Comparison of ENCODE assay signal across 8 cellular contexts in the genomic region with DNA sequence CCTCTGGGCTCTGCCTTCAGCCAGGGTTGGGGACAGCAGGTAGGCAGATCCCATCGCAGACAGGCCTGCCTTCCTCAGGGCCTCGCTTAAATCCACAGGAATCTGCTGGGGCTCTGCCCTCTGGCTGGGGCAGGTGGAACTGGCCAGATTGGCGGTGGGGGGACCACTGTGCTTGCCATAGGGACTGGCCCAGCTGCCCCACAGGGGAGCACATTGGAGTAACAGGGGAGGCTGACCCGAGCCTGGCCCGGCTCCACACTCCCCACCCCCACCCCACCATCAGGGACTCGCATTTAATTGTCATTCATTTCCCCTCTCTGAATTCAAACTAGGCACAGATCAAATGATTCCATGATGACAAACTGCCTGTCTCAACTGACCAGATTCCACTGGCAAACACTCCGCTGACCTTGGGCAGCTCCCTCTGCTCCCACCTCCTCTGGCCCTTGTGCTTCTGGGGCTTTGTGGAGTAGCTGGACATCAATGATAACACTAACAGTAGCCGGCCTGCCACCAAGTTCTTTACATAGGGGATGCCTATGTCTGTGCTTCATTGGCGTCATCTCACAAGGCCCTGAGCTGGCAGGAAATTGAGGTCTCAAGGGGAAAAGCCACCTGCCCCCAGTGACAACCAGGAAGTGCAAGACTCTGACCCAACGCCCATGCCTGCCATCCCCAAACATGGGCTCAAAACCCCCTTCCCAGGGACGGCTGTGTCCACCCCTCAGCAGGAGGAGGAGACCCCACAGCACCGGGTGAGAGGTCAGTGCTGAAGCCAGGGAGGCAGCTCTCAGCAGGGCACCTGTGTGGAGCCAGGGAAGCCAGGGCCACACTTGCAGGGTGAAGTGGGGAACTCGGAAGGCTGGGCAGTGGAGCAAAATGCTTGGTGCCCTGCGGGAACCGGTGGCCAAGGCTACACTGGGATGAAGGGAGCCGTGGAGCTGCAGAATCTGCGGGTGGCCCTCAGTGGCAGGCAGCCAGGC. TPM values are rescaled to one million over a fixed set of nuclear protein-coding genes. Genes with fewer than 3 reads are reported as not detected.
DNase-seq lines count a peak whose midpoint lies in the region; ATAC-seq and TF ChIP-seq lines count a peak whose summit lies in the region.

No MANE protein-coding gene starts in this region.

- peak; percentile 22 for TF ChIP-seq CTCF in fibroblast of villous mesenchyme (IDR thresholded peaks at IDR 0.05; ENCODE audit: insufficient read depth, low read depth, low read length)
- TF ChIP-seq CTCF in tibial artery (IDR thresholded peaks at IDR 0.05) = no peak

- H3K36me3 ChIP-seq in NT2/D1 (ENCODE audit: insufficient read depth, insufficient read length, low read length) (peaks cover 11% of the 10 kb centered on the region), tibial artery (peaks cover 0 to 10% (median 0%) of the 10 kb centered on the region in 3 donors)

- DNase-seq in NT2/D1 (ENCODE audit: low read depth, low spot score) (no peak), fibroblast of villous mesenchyme (ENCODE audit: low read depth) (no peak), cerebellum (ENCODE audit: low spot score) (no peak), tibial artery (no peak)

- intact Hi-C loops in tibial artery (cut with DNase I; ENCODE audit: low total_unique reads) = no loop called here

- ATAC-seq in GM19452 (IDR thresholded peaks at IDR 0.05; ENCODE audit: unreplicated experiment) = peak; percentile 28
- ATAC-seq in HG03469 (IDR thresholded peaks at IDR 0.05; ENCODE audit: unreplicated experiment) = no peak
- ATAC-seq in GM18858 (IDR thresholded peaks at IDR 0.05; ENCODE audit: unreplicated experiment) = no peak

- H3K9ac ChIP-seq in NT2/D1 (ENCODE audit: insufficient read length, low read depth) = peak overlapping the region; percentile 4

- H3K4me1 ChIP-seq in NT2/D1 (ENCODE audit: insufficient read depth, insufficient read length) (peaks cover 39% of the 10 kb centered on the region), tibial artery (peaks cover 0 to 19% (median 12%) of the 10 kb centered on the region in 4 donors)

- H3K4me3 ChIP-seq in GM08714 (ENCODE audit: low read length) (peak overlapping the region; percentile 56; the same call in 1 of the 2 replicates), NT2/D1 (ENCODE audit: insufficient read length, low read depth) (no peak overlapping the region), fibroblast of villous mesenchyme (ENCODE audit: low read depth, low read length) (no peak overlapping the region), tibial artery (no peak overlapping the region)

- no peak overlapping the region for H3K27ac ChIP-seq in tibial artery

- H3K27me3 ChIP-seq in NT2/D1 (ENCODE audit: insufficient read depth, insufficient read length) (peaks cover 14% of the 10 kb centered on the region), tibial artery (peaks cover 0 to 33% of the 10 kb centered on the region in 2 donors)

- H3K9me3 ChIP-seq in NT2/D1 (ENCODE audit: insufficient read depth, low read length) = no peaks in the 10 kb centered on the region
- H3K9me3 ChIP-seq in tibial artery = no peaks in the 10 kb centered on the region

RNA-seq across cellular contexts. Expression of gene B3GNT7, which starts 2.1 kb away (rescaled TPM):
- total RNA-seq in fibroblast of villous mesenchyme (0.43 and 0.64 TPM in 2 replicates), cerebellum (1.2 TPM)
